ENCODE assay signal across 15 cellular contexts in genomic region chr2:240459401-240460242, GRCh38. TPM values are rescaled to one million over a fixed set of nuclear protein-coding genes. Genes with fewer than 3 reads are reported as not detected.
DNase-seq lines count a peak whose midpoint lies in the region; ATAC-seq, FAIRE-seq and TF ChIP-seq lines count a peak whose summit lies in the region.
"Had no signal": no experiment of that assay in that cellular context is flagged by ENCODE, and none has a peak within 500 bp of the region (broad histone marks: within the 10 kb centered on the region; RNA-seq: fewer than 3 reads in every experiment).

No MANE protein-coding gene starts in this region.

- POLR2A ChIA-PET in H1 (lab: Charles Lee; ENCODE audit: partially characterized antibody): interaction anchor here (0.7 kb wide), 1 partner anchor 8 kb away, joined by 3 read pairs; no protein-coding TSS in a partner anchor

- no peak for FAIRE-seq in H1 (lab: Jason Lieb, UNC)

- no peak overlapping the region for H2BK20ac ChIP-seq in H1 (ENCODE audit: low read length)

- 85% methylated on average over 19 of the region's 23 CpGs; no CpG with 5 or more reads in 1 of the 2 experiments for whole genome bisulfite sequencing in H1 (ENCODE audit: extremely low coverage in 1 of 2, insufficient coverage in 1 of 2, insufficient read length in 1 of 2, insufficient replicate concordance in 2 of 2, low coverage in 1 of 2, low lambda C conversion rate in 2 of 2, missing lambda C conversion rate in 1 of 2), 2 experiments
- 57 to 69% methylated on average over 14 to 19 of the region's 23 CpGs for WGBS in tibial nerve, 2 donors

- TF ChIP-seq CTCF in H1 (IDR thresholded peaks at IDR 0.05; ENCODE audit: control extremely low read depth in 1 of 3, insufficient read depth in 1 of 3, low read depth in 1 of 3, low read length in 3 of 3) (no peak), tibial nerve (IDR thresholded peaks at IDR 0.05) (no peak)

- H4K20me1 ChIP-seq in H1 (replicated peaks in 1 of 2; ENCODE audit: control insufficient read depth in 1 of 2, insufficient read depth in 2 of 2, low read length in 2 of 2): peaks cover 25% of the 10 kb centered on the region in 2 experiments

- H3K79me2 ChIP-seq in H1 (ENCODE audit: control insufficient read depth in 1 of 2, insufficient read depth in 2 of 2, low read length in 2 of 2): no peaks in the 10 kb centered on the region

- no peak overlapping the region for H3K14ac ChIP-seq in H1 (ENCODE audit: insufficient read length)

- no peak overlapping the region for H3K4ac ChIP-seq in H1 (replicated peaks; ENCODE audit: insufficient read length, low read depth, low read length)

- peak overlapping the region; percentile 71; the same call in 1 of the 2 replicates for H2BK5ac ChIP-seq in H1 (ENCODE audit: low read depth, low read length)

- no peaks in the 10 kb centered on the region; the same call in 1 of the 2 replicates for H3K23me2 ChIP-seq in H1 (ENCODE audit: low read depth, low read length)

- TF ChIP-seq EP300 in H1 (IDR thresholded peaks at IDR 0.05; ENCODE audit: borderline replicate concordance in 1 of 2, low read depth in 2 of 2, low read length in 2 of 2): no peak
- TF ChIP-seq EP300 in tibial nerve (IDR thresholded peaks at IDR 0.05): no peak

- H2BK120ac ChIP-seq in H1 (replicated peaks; ENCODE audit: low read depth, low read length): no peak overlapping the region

- no peak overlapping the region for H4K5ac ChIP-seq in H1 (ENCODE audit: insufficient read length, low read depth, low read length)

- H3K9me3 ChIP-seq in H1 (ENCODE audit: insufficient read depth in 2 of 2, low read depth in 1 of 2, low read length in 1 of 2): no peaks in the 10 kb centered on the region
- no peaks in the 10 kb centered on the region for H3K9me3 ChIP-seq in tibial nerve
- H3K9me3 ChIP-seq: colonic mucosa had no signal

- TF ChIP-seq RAD21 in H1 (IDR thresholded peaks at IDR 0.05 in 1 of 2, conservative IDR thresholded peaks at IDR 0.05 in 1 of 2; ENCODE audit: low read depth in 2 of 2, low read length in 2 of 2): no peak

- H3K4me3 ChIP-seq in H1 (ENCODE audit: extremely low read depth in 1 of 4, insufficient read depth in 2 of 4, low read depth in 3 of 4, low read length in 4 of 4) (no peak overlapping the region), tibial nerve (no peak overlapping the region)
- H3K4me3 ChIP-seq: colonic mucosa had no signal

- peak; percentile 1 for DNase-seq in stimulated activated CD4-positive, alpha-beta T cell treated with anti-CD3 and anti-CD28 coated beads, Interleukin-4, amount 100 ng/mL, for 1 hour
- no peak for DNase-seq in stimulated activated CD4-positive, alpha-beta T cell treated with anti-CD3 and anti-CD28 coated beads, Interleukin-1b, Interleukin-23, amount 100 ng/mL, for 48 hours
- no peak for DNase-seq in H1 (ENCODE audit: low read depth in 1 of 2, low spot score in 2 of 2)
- DNase-seq in myocyte (ENCODE audit: low read depth): peak; percentile 95
- no peak for DNase-seq in NCI-H2196 treated with DMSO at 0.1 percent for 48 hours (lab: John Stamatoyannopoulos, UW; ENCODE audit: unreplicated experiment)
- no peak for DNase-seq in tibial nerve (ENCODE audit: low spot score in 2 of 2)
- DNase-seq: activated T-cell treated with anti-CD3 and anti-CD28 coated beads, Interleukin-2, amount 50 U/mL, for 24 hours; amygdala; colonic mucosa; NCI-H2227 treated with DMSO at 0.1 percent for 48 hours; occipital lobe; PC-3 had no signal

- H3K4me2 ChIP-seq in H1 (ENCODE audit: insufficient read depth in 1 of 2, low read depth in 2 of 2, low read length in 2 of 2): no peak overlapping the region

- H3K18ac ChIP-seq in H1 (ENCODE audit: extremely low read depth, low read length): no peak overlapping the region

- no peak overlapping the region for H2AK5ac ChIP-seq in H1 (ENCODE audit: low read depth, low read length)

- H3K27ac ChIP-seq in H1 (ENCODE audit: low read depth, low read length) (no peak overlapping the region), tibial nerve (no peak overlapping the region)
- H3K27ac ChIP-seq: colonic mucosa had no signal

- no peaks in the 10 kb centered on the region for H3K79me1 ChIP-seq in H1 (ENCODE audit: low read depth, low read length)

- no peak overlapping the region for H2BK12ac ChIP-seq in H1 (ENCODE audit: low read depth, low read length)

- H3K36me3 ChIP-seq in H1 (ENCODE audit: control insufficient read depth in 2 of 4, insufficient read depth in 4 of 4, low read length in 3 of 4): peaks cover 0 to 9% (median 5%) of the 10 kb centered on the region in 4 experiments; a peak in 4 of 8 replicates
- peaks cover 0 to 57% (median 0%) of the 10 kb centered on the region in 3 donors for H3K36me3 ChIP-seq in tibial nerve
- H3K36me3 ChIP-seq: colonic mucosa had no signal

- no peak overlapping the region for H3K9ac ChIP-seq in H1 (replicated peaks in 1 of 4; ENCODE audit: extremely low read depth in 1 of 4, low read depth in 3 of 4, low read length in 3 of 4)

- no peak overlapping the region for H3K23ac ChIP-seq in H1 (ENCODE audit: insufficient read length)

- no peak overlapping the region for H4K91ac ChIP-seq in H1 (replicated peaks; ENCODE audit: insufficient read length, low read length)

- H3K27me3 ChIP-seq in H1 (replicated peaks in 1 of 4; ENCODE audit: control insufficient read depth in 3 of 4, extremely low read depth in 1 of 4, insufficient read depth in 3 of 4, low read length in 3 of 4) (peaks cover 6 to 18% (median 12%) of the 10 kb centered on the region in 4 experiments), tibial nerve (no peaks in the 10 kb centered on the region)

- CTCF ChIA-PET in H1 (lab: Charles Lee; ENCODE audit: partially characterized antibody): interaction anchor here (1.1 to 1.6 kb wide), 5 partner anchors 9 to 120 kb away, joined by 3 to 9 read pairs (median 5); no protein-coding TSS in a partner anchor

- H3K56ac ChIP-seq in H1 (replicated peaks; ENCODE audit: insufficient read length, low read depth, low read length): no peak overlapping the region

- H3K4me1 ChIP-seq in H1 (replicated peaks in 1 of 4; ENCODE audit: control insufficient read depth in 3 of 4, insufficient read depth in 4 of 4, low read length in 3 of 4): peaks cover 2 to 49% (median 31%) of the 10 kb centered on the region in 4 experiments
- peaks cover 0 to 46% (median 12%) of the 10 kb centered on the region in 4 donors for H3K4me1 ChIP-seq in tibial nerve

- TF ChIP-seq POLR2A in H1 (IDR thresholded peaks at IDR 0.05; ENCODE audit: control extremely low read depth in 1 of 2, low read depth in 2 of 2, low read length in 2 of 2) (no peak), tibial nerve (IDR thresholded peaks at IDR 0.05) (no peak)

- no peak for ATAC-seq in HG03097 (IDR thresholded peaks at IDR 0.05; ENCODE audit: low FRiP score, unreplicated experiment)
- no peak for ATAC-seq in HG03159 (IDR thresholded peaks at IDR 0.05; ENCODE audit: unreplicated experiment)
- ATAC-seq: esophagus mucosa, PC-3 had no signal

- no peak overlapping the region for H2BK15ac ChIP-seq in H1 (ENCODE audit: low read length)

- no peak overlapping the region; the same call in 1 of the 2 replicates for H4K8ac ChIP-seq in H1 (ENCODE audit: extremely low read depth, insufficient read depth, low read length)

- no peak overlapping the region for H2AFZ ChIP-seq in H1 (ENCODE audit: low read length)

TF ChIP-seq in H1, 55 proteins besides CTCF, POLR2A, EP300 and RAD21:
- TF ChIP-seq CBX8 (IDR thresholded peaks at IDR 0.05; ENCODE audit: borderline replicate concordance, low read depth, low read length): no peak
- TF ChIP-seq BACH1 (IDR thresholded peaks at IDR 0.05; ENCODE audit: low read length): no peak
- no peak for TF ChIP-seq JUN (IDR thresholded peaks at IDR 0.05; ENCODE audit: low read depth, low read length)
- no peak for TF ChIP-seq KDM5A (IDR thresholded peaks at IDR 0.05; ENCODE audit: low read length)
- no peak for TF ChIP-seq HDAC6 (IDR thresholded peaks at IDR 0.05; ENCODE audit: low read depth, low read length)
- TF ChIP-seq USF2 (IDR thresholded peaks at IDR 0.05; ENCODE audit: low read length): no peak
- TF ChIP-seq TAF7 (optimal IDR thresholded peaks at IDR 0.05; ENCODE audit: borderline replicate concordance, low read depth, low read length): no peak

RNA-seq across cellular contexts. Expression of gene GPC1, which starts 24.2 kb away (rescaled TPM):
- total RNA-seq in H1 (2021; fragmentation: NEBNext Ultra II Directional; extraction: Animal tissue kit (Norgen Biotek cat#: 25700)): 28.3 and 31.9 TPM in 2 replicates
- 21.9 and 30.2 TPM in 2 replicates for polyA plus RNA-seq in H1 (2011; rRNA removed)
- 22.1 TPM for polyA plus RNA-seq in H1 (2011; cell fraction: cytosol; rRNA removed)
- 47.6 TPM for polyA plus RNA-seq in H1 (2011; cell fraction: nucleus; rRNA removed)
- 18.4 to 31.5 TPM (median 29.5 TPM) in 4 replicates for polyA plus RNA-seq in H1 (2012, experiment 1 of 2)
- polyA plus RNA-seq in H1 (2012, experiment 2 of 2): 27.9 TPM
- 42.0 TPM for polyA plus RNA-seq in H1 (2013, experiment 1 of 2)
- polyA plus RNA-seq in H1 (2013, experiment 2 of 2): 37.4 TPM
- polyA minus RNA-seq in H1 (2011; rRNA and poly(A)+ RNA removed): 14.3 and 16.0 TPM in 2 replicates
- 29.2 TPM for polyA minus RNA-seq in H1 (2011; cell fraction: cytosol; rRNA and poly(A)+ RNA removed)
- polyA minus RNA-seq in H1 (2011; cell fraction: nucleus; rRNA and poly(A)+ RNA removed): 22.9 TPM
- 757 and 1,139 TPM in 2 replicates for total RNA-seq in myocyte
- polyA plus RNA-seq in myocyte (2012): 811 TPM
- 100 to 1,000 TPM; 117 to 153 (median 144) TPM for total RNA-seq in tibial nerve

Comparison
In these comparisons a context has a peak if more than half of its experiments do, and no peak if none do; other contexts are left out.
1. DNase-seq: peak in stimulated activated CD4-positive, alpha-beta T cell treated with anti-CD3 and anti-CD28 coated beads, Interleukin-4, amount 100 ng/mL, for 1 hour (single experiment) and myocyte (single experiment); none in stimulated activated CD4-positive, alpha-beta T cell treated with anti-CD3 and anti-CD28 coated beads, Interleukin-1b, Interleukin-23, amount 100 ng/mL, for 48 hours (single experiment), H1 (0 of 2), NCI-H2196 treated with DMSO at 0.1 percent for 48 hours (single experiment) and tibial nerve (0 of 2).